Comparison of ENCODE assay signal across 15 cellular contexts in the genomic region with DNA sequence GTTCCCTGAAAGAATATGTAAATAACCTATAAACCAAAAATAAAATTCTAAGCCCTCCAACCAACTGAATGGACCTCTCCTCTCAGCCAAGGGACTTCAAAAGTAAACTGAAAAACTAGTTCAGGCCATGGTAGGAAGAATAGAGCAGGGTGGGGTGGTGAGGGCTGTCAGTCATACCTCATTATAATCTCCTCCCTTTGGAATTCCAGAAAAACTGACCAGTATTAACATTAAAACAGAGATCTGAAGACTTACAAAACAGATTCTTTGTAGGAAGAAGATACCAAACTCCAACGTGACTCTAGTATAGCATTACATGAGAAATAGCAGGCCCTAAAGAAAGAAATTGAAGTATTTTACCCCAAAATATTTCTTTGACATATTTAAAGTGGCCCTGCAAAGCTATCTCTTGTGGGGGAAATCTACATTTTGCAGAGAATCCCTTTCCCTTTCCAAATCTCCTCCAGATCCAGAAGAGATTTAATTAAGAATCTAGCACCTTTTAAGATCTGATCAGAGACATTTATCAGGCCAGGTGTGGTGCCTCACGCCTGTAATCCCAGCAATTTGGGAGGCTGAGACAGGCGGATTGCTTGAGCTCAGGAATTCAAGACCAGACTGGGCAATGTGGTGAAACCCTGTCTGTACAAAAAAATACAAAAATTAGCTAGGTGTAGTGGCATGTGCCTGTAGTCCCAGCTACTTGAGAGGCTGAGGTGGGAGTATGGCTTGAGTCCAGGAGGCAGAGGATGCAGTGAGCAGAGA. TPM values are rescaled to one million over a fixed set of nuclear protein-coding genes. Genes with fewer than 3 reads are reported as not detected.
DNase-seq lines count a peak whose midpoint lies in the region; ATAC-seq and TF ChIP-seq lines count a peak whose summit lies in the region.
"Had no signal": no experiment of that assay in that cellular context is flagged by ENCODE, and none has a peak within 500 bp of the region (broad histone marks: within the 10 kb centered on the region; RNA-seq: fewer than 3 reads in every experiment).

No MANE protein-coding gene starts in this region.

- H2BK120ac ChIP-seq in mesenchymal stem cell (ENCODE audit: low read depth, low read length): no peak overlapping the region

- no peak overlapping the region for H3K4me2 ChIP-seq in mesenchymal stem cell (ENCODE audit: low read length, poor library complexity, severe bottlenecking)
- peak overlapping the region; percentile 16 for H3K4me2 ChIP-seq in smooth muscle cell

- TF ChIP-seq EP300 in gastroesophageal sphincter (IDR thresholded peaks at IDR 0.05): no peak

- H3K18ac ChIP-seq in mesenchymal stem cell (ENCODE audit: low read depth in 1 of 2, low read length in 2 of 2): no peak overlapping the region

- TF ChIP-seq POLR2A in gastroesophageal sphincter (IDR thresholded peaks at IDR 0.05): no peak

- no peak overlapping the region for H4K8ac ChIP-seq in mesenchymal stem cell (ENCODE audit: low read length)

- H3F3A ChIP-seq in smooth muscle cell (ENCODE audit: low read depth): peaks cover 5% of the 10 kb centered on the region

- DNase-seq in HAP-1 (ENCODE audit: low spot score in 2 of 2) (peak; percentile 29 to 63), SJCRH30 (no peak), mesenchymal stem cell (no peak), smooth muscle cell (lab: John Stamatoyannopoulos, UW; ENCODE audit: unreplicated experiment) (no peak), NCI-H524 treated with DMSO at 0.1 percent for 48 hours (lab: John Stamatoyannopoulos, UW) (no peak)
- no peak for DNase-seq in stimulated activated CD4-positive, alpha-beta T cell treated with anti-CD3 and anti-CD28 coated beads, Interleukin-4, amount 100 ng/mL, for 4 hours
- no peak for DNase-seq in activated effector memory CD4-positive, alpha-beta T cell treated with Interleukin-2 at 50 U/mL for 16 hours
- DNase-seq: DMS 273 treated with DMSO at 0.1 percent for 48 hours, MV-4-11, NCI-H146, NCI-H2081 treated with DMSO at 0.1 percent for 48 hours, NCI-H524, OCI-M1 had no signal

- no peak for TF ChIP-seq CTCF in smooth muscle cell (IDR thresholded peaks at IDR 0.05; ENCODE audit: borderline replicate concordance, insufficient read depth, poor library complexity, severe bottlenecking)
- no peak for TF ChIP-seq CTCF in gastroesophageal sphincter (IDR thresholded peaks at IDR 0.05)

- no peak overlapping the region for H2AFZ ChIP-seq in mesenchymal stem cell (ENCODE audit: low read depth, low read length)
- no peak overlapping the region for H2AFZ ChIP-seq in smooth muscle cell (ENCODE audit: low read depth)

- H2AK5ac ChIP-seq in mesenchymal stem cell (ENCODE audit: low read length, severe bottlenecking): peak overlapping the region; percentile 67

- H3K36me3 ChIP-seq in HAP-1 (replicated peaks) (no peaks in the 10 kb centered on the region), SJCRH30 (no peaks in the 10 kb centered on the region), mesenchymal stem cell (ENCODE audit: control insufficient read depth in 1 of 2, insufficient read depth in 2 of 2, low read depth in 1 of 2, low read length in 2 of 2) (no peaks in the 10 kb centered on the region), smooth muscle cell (ENCODE audit: low read depth) (no peaks in the 10 kb centered on the region), gastroesophageal sphincter (no peaks in the 10 kb centered on the region)

- in situ Hi-C loops in HAP-1 (cut with MboI; ENCODE audit: low sequenced_read_pairs): no loop called here

- no peak overlapping the region for H3K4me3 ChIP-seq in HAP-1
- H3K4me3 ChIP-seq in SJCRH30: no peak overlapping the region
- H3K4me3 ChIP-seq in mesenchymal stem cell (ENCODE audit: insufficient read depth in 1 of 2, low read depth in 1 of 2, low read length in 2 of 2): no peak overlapping the region
- no peak overlapping the region for H3K4me3 ChIP-seq in smooth muscle cell
- H3K4me3 ChIP-seq in gastroesophageal sphincter: no peak overlapping the region

- peaks cover 56% of the 10 kb centered on the region for H4K20me1 ChIP-seq in smooth muscle cell (ENCODE audit: low read depth)

- H4K91ac ChIP-seq in mesenchymal stem cell (ENCODE audit: low read length): no peak overlapping the region

- peak overlapping the region in 1 of 2 experiments; percentile 5 for H2BK12ac ChIP-seq in mesenchymal stem cell (ENCODE audit: low read length in 2 of 2)

- H3K14ac ChIP-seq in mesenchymal stem cell (ENCODE audit: low read length in 2 of 2): no peak overlapping the region

- H3K9ac ChIP-seq in mesenchymal stem cell (ENCODE audit: low read length) (no peak overlapping the region), smooth muscle cell (ENCODE audit: low read depth) (peak overlapping the region; percentile 21)

- peak overlapping the region; percentile 96 for H3K27ac ChIP-seq in SJCRH30
- no peak overlapping the region for H3K27ac ChIP-seq in mesenchymal stem cell (ENCODE audit: low read length, poor library complexity, severe bottlenecking)
- peak overlapping the region; percentile 94 for H3K27ac ChIP-seq in smooth muscle cell (ENCODE audit: low read depth)
- no peak overlapping the region for H3K27ac ChIP-seq in gastroesophageal sphincter
- H3K27ac ChIP-seq: RWPE1 had no signal

- peaks cover 16% of the 10 kb centered on the region for H3K79me1 ChIP-seq in mesenchymal stem cell (replicated peaks; ENCODE audit: low read length, poor library complexity, severe bottlenecking)

- peaks cover 86% of the 10 kb centered on the region for H3K4me1 ChIP-seq in HAP-1
- H3K4me1 ChIP-seq in SJCRH30: peaks cover 41% of the 10 kb centered on the region
- peaks cover 11% of the 10 kb centered on the region for H3K4me1 ChIP-seq in mesenchymal stem cell (ENCODE audit: control insufficient read depth, insufficient read depth, low read depth, low read length)
- peaks cover 21% of the 10 kb centered on the region for H3K4me1 ChIP-seq in smooth muscle cell (ENCODE audit: low read depth)
- H3K4me1 ChIP-seq in gastroesophageal sphincter: peaks cover 0 to 30% (median 0%) of the 10 kb centered on the region in 3 donors

- no peak overlapping the region for H2BK15ac ChIP-seq in mesenchymal stem cell (ENCODE audit: low read depth, poor library complexity, severe bottlenecking)

- 91% methylated on average over 2 of the region's 3 CpGs for WGBS in mesenchymal stem cell
- WGBS in smooth muscle cell (ENCODE audit: low lambda C conversion rate): 52% methylated on average over 3 of the region's 3 CpGs
- WGBS in gastroesophageal sphincter (ENCODE audit: low coverage in 1 of 2), 2 donors: 80 to 82% methylated on average over 3 of the region's 3 CpGs

- H3K27me3 ChIP-seq in HAP-1 (ENCODE audit: low read depth) (no peaks in the 10 kb centered on the region), SJCRH30 (no peaks in the 10 kb centered on the region), mesenchymal stem cell (ENCODE audit: control insufficient read depth in 1 of 2, insufficient read depth in 1 of 2, low read length in 2 of 2) (no peaks in the 10 kb centered on the region), smooth muscle cell (ENCODE audit: low read depth) (no peaks in the 10 kb centered on the region), gastroesophageal sphincter (no peaks in the 10 kb centered on the region)

- H3K9me3 ChIP-seq in HAP-1 (no peaks in the 10 kb centered on the region), SJCRH30 (replicated peaks) (no peaks in the 10 kb centered on the region), mesenchymal stem cell (ENCODE audit: control insufficient read depth, low read length) (no peaks in the 10 kb centered on the region), smooth muscle cell (replicated peaks; ENCODE audit: low read depth) (no peaks in the 10 kb centered on the region), gastroesophageal sphincter (no peaks in the 10 kb centered on the region)

- H3K79me2 ChIP-seq in smooth muscle cell (ENCODE audit: low read depth): peaks cover 63% of the 10 kb centered on the region

- no peak for ATAC-seq in gastroesophageal sphincter

- no peak overlapping the region for H3K4ac ChIP-seq in mesenchymal stem cell (ENCODE audit: low read depth in 1 of 2, low read length in 2 of 2)

- no peak overlapping the region for H2BK5ac ChIP-seq in mesenchymal stem cell (ENCODE audit: low read depth, low read length, poor library complexity, severe bottlenecking)

- no peak overlapping the region for H3K23ac ChIP-seq in mesenchymal stem cell (ENCODE audit: low read length in 2 of 2)

RNA-seq across cellular contexts. Expression of gene TBC1D9, which starts 15.1 kb away (rescaled TPM):
- 27.3 and 29.0 TPM in 2 replicates for total RNA-seq in SJCRH30 (2014; rRNA removed; shearing (Covaris generic))
- polyA plus RNA-seq in mesenchymal stem cell (2013, experiment 1 of 2): 12.6 TPM
- 12.3 TPM for polyA plus RNA-seq in mesenchymal stem cell (2013, experiment 2 of 2)
- total RNA-seq in smooth muscle cell: 31.0 and 39.5 TPM in 2 replicates
- polyA plus RNA-seq in smooth muscle cell: 9.1 and 13.2 TPM in 2 replicates
- total RNA-seq in gastroesophageal sphincter: 10 to 100 TPM; 10.9 to 23.8 (median 16.6) TPM

Comparison
In these comparisons a context has a peak if more than half of its experiments do, and no peak if none do; other contexts are left out.
1. DNase-seq: peak in HAP-1 (2 of 2); none in SJCRH30 (0 of 2), mesenchymal stem cell (single experiment), smooth muscle cell (single experiment), stimulated activated CD4-positive, alpha-beta T cell treated with anti-CD3 and anti-CD28 coated beads, Interleukin-4, amount 100 ng/mL, for 4 hours (0 of 2), NCI-H524 treated with DMSO at 0.1 percent for 48 hours (single experiment) and activated effector memory CD4-positive, alpha-beta T cell treated with Interleukin-2 at 50 U/mL for 16 hours (single experiment).
2. H3K27ac ChIP-seq: peak in SJCRH30 (single experiment) and smooth muscle cell (single experiment); none in mesenchymal stem cell (single experiment) and gastroesophageal sphincter (0 of 4).